ENCODE assay signal across 8 cellular contexts in genomic region chr10:104291439-104291951, GRCh38. TPM values are rescaled to one million over a fixed set of nuclear protein-coding genes. Genes with fewer than 3 reads are reported as not detected.
DNase-seq lines count a peak whose midpoint lies in the region; ATAC-seq lines count a peak whose summit lies in the region.

No MANE protein-coding gene starts in this region.

- H2AFZ ChIP-seq in mesenchymal stem cell (ENCODE audit: low read depth, low read length) = peak overlapping the region; percentile 24

- H3K36me3 ChIP-seq in CD8-positive, alpha-beta memory T cell (ENCODE audit: insufficient read depth, low read length) = no peaks in the 10 kb centered on the region
- no peaks in the 10 kb centered on the region for H3K36me3 ChIP-seq in mesenchymal stem cell (ENCODE audit: control insufficient read depth in 1 of 2, insufficient read depth in 2 of 2, low read depth in 1 of 2, low read length in 2 of 2)

- H3K9me3 ChIP-seq in CD8-positive, alpha-beta memory T cell (ENCODE audit: low read length) = no peaks in the 10 kb centered on the region
- no peaks in the 10 kb centered on the region for H3K9me3 ChIP-seq in mesenchymal stem cell (ENCODE audit: control insufficient read depth, low read length)

- POLR2A ChIA-PET in CD8-positive, alpha-beta memory T cell (lab: Charles Lee) = interaction anchor here (0.6 to 1.2 kb wide), 3 partner anchors 47 to 508 kb away, joined by 3 to 5 read pairs (median 3); partner anchors contain the start of gene ITPRIP
- POLR2A ChIA-PET in activated CD4-positive, alpha-beta memory T cell treated with anti-CD3 and anti-CD28 coated beads for 36 hours (lab: Charles Lee) = interaction anchor here (1.3 to 1.6 kb wide), 3 partner anchors 23 to 60 kb away, joined by 3 to 7 read pairs (median 4); partner anchors contain the start of gene GSTO2

- H3K4me3 ChIP-seq in CD8-positive, alpha-beta memory T cell (ENCODE audit: low read length) = no peak overlapping the region
- H3K4me3 ChIP-seq in mesenchymal stem cell (ENCODE audit: insufficient read depth in 1 of 2, low read depth in 1 of 2, low read length in 2 of 2) = peak overlapping the region in 1 of 2 experiments; percentile 63

- no peaks in the 10 kb centered on the region for H3K9me3 Mint-ChIP-seq in CD8-positive, alpha-beta memory T cell
- no peaks in the 10 kb centered on the region for H3K9me3 Mint-ChIP-seq in activated CD4-positive, alpha-beta memory T cell treated with anti-CD3 and anti-CD28 coated beads for 36 hours

- H3K27me3 Mint-ChIP-seq in CD8-positive, alpha-beta memory T cell = peaks cover 23 to 42% of the 10 kb centered on the region in 2 donors
- peaks cover 23% of the 10 kb centered on the region for H3K27me3 Mint-ChIP-seq in activated CD4-positive, alpha-beta memory T cell treated with anti-CD3 and anti-CD28 coated beads for 36 hours

- H3K23ac ChIP-seq in mesenchymal stem cell (ENCODE audit: low read length in 2 of 2) = no peak overlapping the region

- H3K4ac ChIP-seq in mesenchymal stem cell (ENCODE audit: low read depth in 1 of 2, low read length in 2 of 2) = no peak overlapping the region

- peak; percentile 81 to 90 (median 83) for DNase-seq in CD8-positive, alpha-beta memory T cell
- peak; percentile 85 for DNase-seq in NCI-H748 (lab: John Stamatoyannopoulos, UW; ENCODE audit: unreplicated experiment)
- peak; percentile 92 for DNase-seq in activated CD4-positive, alpha-beta memory T cell treated with anti-CD3 and anti-CD28 coated beads for 36 hours
- peak; percentile 81 for DNase-seq in effector CD8-positive, alpha-beta T cell (lab: John Stamatoyannopoulos, UW)
- DNase-seq in mesenchymal stem cell = peak; percentile 85
- DNase-seq in stimulated activated CD8-positive, alpha-beta memory T cell treated with anti-CD3 and anti-CD28 coated beads, Interleukin-2, amount 100 ng/mL, for 1 hour (ENCODE audit: low read depth in 2 of 2) = peak; percentile 77 to 80

- H2BK15ac ChIP-seq in mesenchymal stem cell (ENCODE audit: low read depth, poor library complexity, severe bottlenecking) = no peak overlapping the region

- CTCF ChIA-PET in CD8-positive, alpha-beta memory T cell (lab: Charles Lee) = interaction anchor here (0.6 to 8.0 kb wide), 28 partner anchors 9 to 952 kb away, joined by 3 to 104 read pairs (median 6); partner anchors contain the start of genes CFAP58, GSTO2 and ITPRIP
- CTCF ChIA-PET in activated CD4-positive, alpha-beta memory T cell treated with anti-CD3 and anti-CD28 coated beads for 36 hours (lab: Charles Lee) = interaction anchor here (0.6 to 13.0 kb wide), 27 partner anchors 8 to 405 kb away, joined by 3 to 240 read pairs (median 4); partner anchors contain the start of genes CFAP58, GSTO1, GSTO2 and ITPRIP

- H2BK5ac ChIP-seq in mesenchymal stem cell (ENCODE audit: low read depth, low read length, poor library complexity, severe bottlenecking) = no peak overlapping the region

- peak overlapping the region in 1 of 7 donors; percentile 29 for H3K4me3 Mint-ChIP-seq in CD8-positive, alpha-beta memory T cell
- peak overlapping the region; percentile 39 for H3K4me3 Mint-ChIP-seq in activated CD4-positive, alpha-beta memory T cell treated with anti-CD3 and anti-CD28 coated beads for 36 hours

- H3K27ac ChIP-seq in CD8-positive, alpha-beta memory T cell (ENCODE audit: low read depth, low read length) = no peak overlapping the region
- H3K27ac ChIP-seq in mesenchymal stem cell (ENCODE audit: low read length, poor library complexity, severe bottlenecking) = no peak overlapping the region

- no peak overlapping the region for H2BK120ac ChIP-seq in mesenchymal stem cell (ENCODE audit: low read depth, low read length)

- peaks cover 4% of the 10 kb centered on the region for H3K27me3 ChIP-seq in CD8-positive, alpha-beta memory T cell (ENCODE audit: insufficient read depth, low read length, poor library complexity, severe bottlenecking)
- H3K27me3 ChIP-seq in mesenchymal stem cell (ENCODE audit: control insufficient read depth in 1 of 2, insufficient read depth in 1 of 2, low read length in 2 of 2) = peaks cover 0 to 5% of the 10 kb centered on the region in 2 experiments

- H3K27ac Mint-ChIP-seq in CD8-positive, alpha-beta memory T cell = peak overlapping the region in 3 of 8 donors; percentile 21 to 35 (median 34)
- no peak overlapping the region for H3K27ac Mint-ChIP-seq in activated CD4-positive, alpha-beta memory T cell treated with anti-CD3 and anti-CD28 coated beads for 36 hours

- no peak overlapping the region for H2AK5ac ChIP-seq in mesenchymal stem cell (ENCODE audit: low read length, severe bottlenecking)

- no peaks in the 10 kb centered on the region for H3K36me3 Mint-ChIP-seq in CD8-positive, alpha-beta memory T cell
- H3K36me3 Mint-ChIP-seq in activated CD4-positive, alpha-beta memory T cell treated with anti-CD3 and anti-CD28 coated beads for 36 hours = no peaks in the 10 kb centered on the region

- H3K4me1 Mint-ChIP-seq in CD8-positive, alpha-beta memory T cell = peaks cover 5 to 7% (median 6%) of the 10 kb centered on the region in 3 donors
- H3K4me1 Mint-ChIP-seq in activated CD4-positive, alpha-beta memory T cell treated with anti-CD3 and anti-CD28 coated beads for 36 hours (ENCODE audit: low read depth) = peaks cover 12% of the 10 kb centered on the region

- intact Hi-C loops in activated CD4-positive, alpha-beta memory T cell treated with anti-CD3 and anti-CD28 coated beads for 36 hours (cut with micrococcal nuclease) = loop anchor here (1.0 to 5.0 kb wide), 4 partner anchors 13 to 331 kb away; partner anchors contain the start of gene ITPRIP

- WGBS in mesenchymal stem cell = 0% methylated on average over 20 of the region's 26 CpGs

- ATAC-seq in GM19397 (IDR thresholded peaks at IDR 0.05; ENCODE audit: unreplicated experiment) (peak; percentile 96), HG03460 (IDR thresholded peaks at IDR 0.05; ENCODE audit: unreplicated experiment) (peak; percentile 99)

- peak overlapping the region; percentile 78 for H3K9ac ChIP-seq in mesenchymal stem cell (ENCODE audit: low read length)

- H3K18ac ChIP-seq in mesenchymal stem cell (ENCODE audit: low read depth in 1 of 2, low read length in 2 of 2) = no peak overlapping the region

- H3K4me1 ChIP-seq in CD8-positive, alpha-beta memory T cell (ENCODE audit: insufficient read depth, low read length) = peaks cover 9% of the 10 kb centered on the region
- H3K4me1 ChIP-seq in mesenchymal stem cell (ENCODE audit: control insufficient read depth, insufficient read depth, low read depth, low read length) = peaks cover 2% of the 10 kb centered on the region

- H3K4me2 ChIP-seq in mesenchymal stem cell (ENCODE audit: low read length, poor library complexity, severe bottlenecking) = peak overlapping the region; percentile 35

- H3K14ac ChIP-seq in mesenchymal stem cell (ENCODE audit: low read length in 2 of 2) = no peak overlapping the region

- no peaks in the 10 kb centered on the region for H3K79me1 ChIP-seq in mesenchymal stem cell (replicated peaks; ENCODE audit: low read length, poor library complexity, severe bottlenecking)

- H4K91ac ChIP-seq in mesenchymal stem cell (ENCODE audit: low read length) = no peak overlapping the region

- H2BK12ac ChIP-seq in mesenchymal stem cell (ENCODE audit: low read length in 2 of 2) = no peak overlapping the region

- H4K8ac ChIP-seq in mesenchymal stem cell (ENCODE audit: low read length) = no peak overlapping the region

RNA-seq across cellular contexts. Expression of gene GSTO2, which starts 22.5 kb away (rescaled TPM):
- 1 to 10 TPM in 1 of 2 experiments, under 1 TPM in 1; 0.93 to 1.1 TPM for total RNA-seq in CD8-positive, alpha-beta memory T cell
- 0.60 TPM for polyA plus RNA-seq in CD8-positive, alpha-beta memory T cell
- 1 to 10 TPM; 2.3 to 2.6 TPM for total RNA-seq in activated CD4-positive, alpha-beta memory T cell treated with anti-CD3 and anti-CD28 coated beads for 36 hours
- 2.3 TPM for polyA plus RNA-seq in mesenchymal stem cell (2013, experiment 1 of 2)
- 1.9 TPM for polyA plus RNA-seq in mesenchymal stem cell (2013, experiment 2 of 2)

RNA-seq across cellular contexts. Expression of gene GSTO1, which starts 36.8 kb away (rescaled TPM):
- total RNA-seq in CD8-positive, alpha-beta memory T cell = 100 to 1,000 TPM; 122 TPM
- polyA plus RNA-seq in CD8-positive, alpha-beta memory T cell = 167 TPM
- total RNA-seq in activated CD4-positive, alpha-beta memory T cell treated with anti-CD3 and anti-CD28 coated beads for 36 hours = 100 to 1,000 TPM; 215 to 225 TPM
- 324 TPM for polyA plus RNA-seq in mesenchymal stem cell (2013, experiment 1 of 2)
- polyA plus RNA-seq in mesenchymal stem cell (2013, experiment 2 of 2) = 340 TPM

RNA-seq across cellular contexts. Expression of gene ITPRIP, which starts 46.8 kb away (rescaled TPM):
- 10 to 100 TPM; 12.8 to 13.1 TPM for total RNA-seq in CD8-positive, alpha-beta memory T cell
- 23.1 TPM for polyA plus RNA-seq in CD8-positive, alpha-beta memory T cell
- 10 to 100 TPM; 15.6 to 16.6 TPM for total RNA-seq in activated CD4-positive, alpha-beta memory T cell treated with anti-CD3 and anti-CD28 coated beads for 36 hours
- polyA plus RNA-seq in mesenchymal stem cell (2013, experiment 1 of 2) = 13.8 TPM
- polyA plus RNA-seq in mesenchymal stem cell (2013, experiment 2 of 2) = 13.9 TPM

RNA-seq across cellular contexts. Expression of gene CFAP43, which starts 59.3 kb away (rescaled TPM):
- total RNA-seq in CD8-positive, alpha-beta memory T cell = under 1 TPM in 1 of 2 experiments, not detected in 1; 0.07 TPM
- not detected for polyA plus RNA-seq in CD8-positive, alpha-beta memory T cell
- total RNA-seq in activated CD4-positive, alpha-beta memory T cell treated with anti-CD3 and anti-CD28 coated beads for 36 hours = under 1 TPM; 0.19 to 0.22 TPM
- 0.07 TPM for polyA plus RNA-seq in mesenchymal stem cell (2013, experiment 1 of 2)
- polyA plus RNA-seq in mesenchymal stem cell (2013, experiment 2 of 2) = 0.07 TPM
